In the genomic region with DNA sequence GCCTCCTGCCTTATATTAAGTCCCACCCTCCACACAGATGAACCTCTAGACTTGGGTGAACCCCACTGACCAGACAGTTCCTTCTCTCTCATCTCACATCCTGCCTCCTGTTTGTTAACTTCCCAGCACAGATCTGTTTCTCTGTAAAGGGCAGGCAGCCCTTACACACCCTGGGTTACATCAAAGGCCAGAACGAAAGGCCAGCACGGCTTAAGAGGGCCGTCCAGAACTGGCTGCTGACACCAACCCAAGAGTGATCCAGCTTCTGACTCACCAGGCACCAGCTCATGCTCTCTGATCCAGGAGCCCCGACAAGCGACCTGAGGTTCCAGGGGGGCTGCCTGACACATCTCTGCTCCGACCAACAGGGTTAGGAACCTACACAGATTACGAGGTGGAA, we compare ENCODE assay signal across 9 cellular contexts.
DNase-seq lines count a peak whose midpoint lies in the region; ATAC-seq and TF ChIP-seq lines count a peak whose summit lies in the region.
"Had no signal": no experiment of that assay in that cellular context is flagged by ENCODE, and none has a peak within 500 bp of the region (broad histone marks: within the 10 kb centered on the region; RNA-seq: fewer than 3 reads in every experiment).

No MANE protein-coding gene starts in this region.

- H3K27me3 ChIP-seq in skeletal muscle satellite cell (ENCODE audit: control insufficient read depth, insufficient read depth, low read length) (no peaks in the 10 kb centered on the region), foreskin keratinocyte (no peaks in the 10 kb centered on the region)

- DNase-seq in ELF-1 (ENCODE audit: low read depth, low spot score) (peak; percentile 71), cardiac fibroblast (ENCODE audit: low read depth in 2 of 2) (peak; percentile 46 to 62), left colon (peak; percentile 31 to 66), cerebellum (ENCODE audit: low spot score) (no peak), H4 (ENCODE audit: low spot score) (no peak), foreskin keratinocyte (no peak)
- DNase-seq: DMS79 treated with DMSO at 0.1 percent for 48 hours had no signal

- H3K36me3 ChIP-seq in skeletal muscle satellite cell (ENCODE audit: insufficient read depth, low read length) = no peaks in the 10 kb centered on the region

- peak; percentile 28 for ATAC-seq in left colon
- ATAC-seq in HG03571 (IDR thresholded peaks at IDR 0.05; ENCODE audit: unreplicated experiment) = no peak
- ATAC-seq in foreskin keratinocyte = no peak

- H3K4me1 ChIP-seq in skeletal muscle satellite cell (ENCODE audit: control insufficient read depth, insufficient read depth, low read length) (peaks cover 18% of the 10 kb centered on the region), foreskin keratinocyte (peaks cover 5% of the 10 kb centered on the region)

- no peak for TF ChIP-seq CTCF in cardiac fibroblast (IDR thresholded peaks at IDR 0.05; ENCODE audit: low read depth, low read length)
- no peak for TF ChIP-seq CTCF in foreskin keratinocyte (conservative IDR thresholded peaks at IDR 0.05)

- no peaks in the 10 kb centered on the region for H3K9me3 ChIP-seq in skeletal muscle satellite cell (replicated peaks; ENCODE audit: low read length)

- H3K4me3 ChIP-seq in cardiac fibroblast (replicated peaks in 1 of 2; ENCODE audit: low read depth in 2 of 2, low read length in 2 of 2) (no peak overlapping the region), skeletal muscle satellite cell (ENCODE audit: low read length) (peak overlapping the region; percentile 55)

- intact Hi-C loops in left colon (cut with DNase I, micrococcal nuclease) = no loop called here

- H3K9ac ChIP-seq in skeletal muscle satellite cell (ENCODE audit: low read depth, low read length) = peak overlapping the region; percentile 61

- no peak overlapping the region for H3K27ac ChIP-seq in foreskin keratinocyte

- H3K4me2 ChIP-seq in skeletal muscle satellite cell (ENCODE audit: low read length) = peak overlapping the region; percentile 74

Comparison
In these comparisons a context has a peak if more than half of its experiments do, and no peak if none do; other contexts are left out.
1. DNase-seq: peak in ELF-1 (single experiment), cardiac fibroblast (2 of 2) and left colon (2 of 2); none in cerebellum (single experiment), H4 (single experiment) and foreskin keratinocyte (0 of 2).